In the genomic region with DNA sequence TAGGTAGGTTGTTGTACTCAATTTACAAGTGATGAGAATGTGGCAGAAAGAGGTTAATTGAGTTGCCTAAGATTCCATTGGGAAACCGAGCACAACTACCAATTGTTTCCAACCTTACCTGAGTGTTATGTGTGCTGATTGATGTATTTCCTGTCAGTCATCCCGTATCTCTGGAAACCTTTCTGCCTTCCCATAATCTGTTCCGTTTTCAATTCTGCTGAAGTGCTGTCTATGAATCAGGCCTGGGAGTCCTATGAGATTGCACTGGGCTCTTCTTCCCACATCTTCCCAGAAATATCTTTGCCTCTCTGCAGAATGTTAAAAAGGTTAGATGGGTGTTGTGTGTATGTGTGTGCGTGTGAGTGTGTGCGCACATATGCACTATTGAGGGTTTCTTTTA, we compare ENCODE assay signal across 23 cellular contexts.
DNase-seq lines count a peak whose midpoint lies in the region; ATAC-seq, FAIRE-seq and TF ChIP-seq lines count a peak whose summit lies in the region.
"Had no signal": no experiment of that assay in that cellular context is flagged by ENCODE, and none has a peak within 500 bp of the region (broad histone marks: within the 10 kb centered on the region; RNA-seq: fewer than 3 reads in every experiment).

No MANE protein-coding gene starts in this region.

- no peaks in the 10 kb centered on the region for H3K4me1 ChIP-seq in H9 (ENCODE audit: insufficient read depth, low read length)
- no peaks in the 10 kb centered on the region for H3K4me1 ChIP-seq in K562 (replicated peaks in 1 of 2; ENCODE audit: control insufficient read depth in 2 of 2, insufficient read depth in 2 of 2, low read length in 2 of 2)

- H2BK120ac ChIP-seq in H9 (ENCODE audit: low read depth, low read length, poor library complexity, severe bottlenecking) = no peak overlapping the region

- H3K9ac ChIP-seq in H9 (ENCODE audit: extremely low read depth, insufficient read length, low read length) (no peak overlapping the region), K562 (ENCODE audit: insufficient read depth in 1 of 2, low read depth in 2 of 2, low read length in 2 of 2) (no peak overlapping the region)
- H3K9ac ChIP-seq: BLaER1, GM23248 had no signal

- CTCF ChIA-PET in K562 (lab: Yijun Ruan, JAX; ENCODE audit: low intra/inter-chr PET ratio) = no interaction called here
- CTCF ChIA-PET in CD4-positive, alpha-beta T cell (lab: Charles Lee) = no interaction called here

- H3K4me3 ChIP-seq in K562 = no peak overlapping the region
- H3K4me3 ChIP-seq: BLaER1, GM12878, GM23248 had no signal

- H4K91ac ChIP-seq in H9 (ENCODE audit: insufficient read length, low read depth, low read length) = no peak overlapping the region

- POLR2A ChIA-PET in K562 (lab: Yijun Ruan, JAX) = no interaction called here
- POLR2A ChIA-PET in CD4-positive, alpha-beta T cell (lab: Charles Lee) = interaction anchor here (0.6 kb wide), 1 partner anchor 1052 kb away, joined by 3 read pairs; no protein-coding TSS in a partner anchor

- H2BK15ac ChIP-seq in H9 (ENCODE audit: low read depth, low read length) = no peak overlapping the region

- no peak for FAIRE-seq in K562 (lab: Jason Lieb, UNC)
- FAIRE-seq: A204.1, D721Med, GM12878, H1 had no signal

- no peak overlapping the region for H3K4ac ChIP-seq in H9 (ENCODE audit: low read depth, low read length)

- no peak overlapping the region for H4K5ac ChIP-seq in H9 (ENCODE audit: insufficient read length, low read depth, low read length)

- H4K20me1 ChIP-seq in H9 (ENCODE audit: control insufficient read depth, insufficient read depth, insufficient read length) (no peaks in the 10 kb centered on the region), K562 (replicated peaks; ENCODE audit: control insufficient read depth, insufficient read depth, low read length) (no peaks in the 10 kb centered on the region)
- H4K20me1 ChIP-seq: BLaER1 had no signal

- no peak overlapping the region for H2AK5ac ChIP-seq in H9 (ENCODE audit: insufficient read length, low read length)

- no peak overlapping the region for H3K14ac ChIP-seq in H9 (ENCODE audit: insufficient read depth, low read length)

- H3K56ac ChIP-seq in H9 (ENCODE audit: insufficient read length, low read depth, low read length) = no peak overlapping the region

- H3K9me3 Mint-ChIP-seq in H9 (no peaks in the 10 kb centered on the region), nephron progenitor cell (no peaks in the 10 kb centered on the region)
- no peaks in the 10 kb centered on the region for H3K9me3 Mint-ChIP-seq in CD4-positive, alpha-beta T cell

- H4K8ac ChIP-seq in H9 (replicated peaks; ENCODE audit: insufficient read length, low read depth, low read length) = peak overlapping the region; percentile 67

- H3K4me3 Mint-ChIP-seq in H9 (no peak overlapping the region), nephron progenitor cell (no peak overlapping the region)
- no peak overlapping the region for H3K4me3 Mint-ChIP-seq in CD4-positive, alpha-beta T cell
- H3K4me3 Mint-ChIP-seq: B cell; CD4-positive, CD25-positive, alpha-beta regulatory T cell; CD8-positive, alpha-beta memory T cell had no signal

- no peaks in the 10 kb centered on the region for H3K23me2 ChIP-seq in H9 (ENCODE audit: insufficient read length, low read depth, low read length, poor library complexity, severe bottlenecking)

- H2BK5ac ChIP-seq in H9 (ENCODE audit: insufficient read length, low read length) = peak overlapping the region; percentile 53

- H3K36me3 Mint-ChIP-seq in H9 (ENCODE audit: insufficient read depth in 1 of 3, low read depth in 3 of 3) (peaks cover 24 to 26% (median 24%) of the 10 kb centered on the region in 3 experiments; a peak in 6 of 7 replicates), nephron progenitor cell (ENCODE audit: low read depth) (peaks cover 20% of the 10 kb centered on the region)
- H3K36me3 Mint-ChIP-seq in CD4-positive, alpha-beta T cell (ENCODE audit: low read depth) = no peaks in the 10 kb centered on the region
- H3K36me3 Mint-ChIP-seq: CD4-positive, CD25-positive, alpha-beta regulatory T cell; CD8-positive, alpha-beta memory T cell had no signal

- H2BK20ac ChIP-seq in H9 (ENCODE audit: low read depth, low read length, poor library complexity, severe bottlenecking) = no peak overlapping the region

- H3K4me2 ChIP-seq in H9 (ENCODE audit: insufficient read depth, insufficient read length, low read length) = no peak overlapping the region
- H3K4me2 ChIP-seq in K562 (ENCODE audit: insufficient read depth, low read length) = no peak overlapping the region
- H3K4me2 ChIP-seq: BLaER1 had no signal

- no peak overlapping the region for H2AFZ ChIP-seq in H9 (ENCODE audit: low read length)
- no peak overlapping the region for H2AFZ ChIP-seq in K562 (ENCODE audit: low read depth, low read length)
- H2AFZ ChIP-seq: GM23248 had no signal

- H3T11ph ChIP-seq in H9 (ENCODE audit: low read length) = no peak overlapping the region

- no peak for DNase-seq in H9
- DNase-seq in K562 (ENCODE audit: extremely low read depth in 1 of 4, low spot score in 3 of 4) = no peak
- DNase-seq in nephron progenitor cell = no peak
- DNase-seq in GM13976 (ENCODE audit: low spot score) = no peak
- DNase-seq in CD4-positive, alpha-beta T cell = no peak
- DNase-seq: CD4-positive, CD25-positive, alpha-beta regulatory T cell; CD8-positive, alpha-beta memory T cell; DMS 273 treated with DMSO at 0.1 percent for 48 hours; DMS79; EL; GDM1; GM23248; H7 had no signal

- in situ Hi-C loops in K562 (cut with MboI) = no loop called here
- in situ Hi-C loops in GM13976 (cut with MboI; ENCODE audit: low sequenced_read_pairs, unreplicated experiment) = no loop called here

- no peak overlapping the region for H3K23ac ChIP-seq in H9 (ENCODE audit: insufficient read length, low read depth, low read length)

- H3K4me1 Mint-ChIP-seq in H9 (peaks cover 20 to 28% of the 10 kb centered on the region in 2 experiments), nephron progenitor cell (no peaks in the 10 kb centered on the region)
- H3K4me1 Mint-ChIP-seq in CD4-positive, alpha-beta T cell (ENCODE audit: low read depth) = no peaks in the 10 kb centered on the region
- H3K4me1 Mint-ChIP-seq: CD8-positive, alpha-beta memory T cell had no signal

- no peaks in the 10 kb centered on the region for H3K79me1 ChIP-seq in H9 (ENCODE audit: insufficient read depth, low read depth, low read length, poor library complexity, severe bottlenecking)

- no peak overlapping the region for H2BK12ac ChIP-seq in H9 (ENCODE audit: insufficient read length, low read depth, low read length)

- WGBS in H9 (ENCODE audit: extremely low coverage, insufficient read length, low lambda C conversion rate) = no CpG with 5 or more reads among the region's 5 CpGs
- WGBS in K562 (ENCODE audit: insufficient coverage, low coverage, missing lambda C conversion rate) = 1% methylated on average over 5 of the region's 5 CpGs

- H3K18ac ChIP-seq in H9 (ENCODE audit: insufficient read length, low read depth, low read length) = no peak overlapping the region

- intact Hi-C loops in K562 (cut with micrococcal nuclease) = no loop called here
- intact Hi-C loops in CD4-positive, alpha-beta T cell (cut with DNase I, micrococcal nuclease) = no loop called here

- no TSS peak for BruUV-seq in K562 (replicated peaks; lab: Mats Ljungman, UMichigan)

- no peak for TF ChIP-seq RAD21 in K562 (CRISPR knock-in tag; conservative IDR thresholded peaks at IDR 0.05 in 1 of 2, IDR thresholded peaks at IDR 0.05 in 1 of 2)

- H3K27me3 Mint-ChIP-seq in H9 (ENCODE audit: low read depth) (no peaks in the 10 kb centered on the region), nephron progenitor cell (ENCODE audit: low read depth, poor library complexity) (no peaks in the 10 kb centered on the region)
- peaks cover 13% of the 10 kb centered on the region for H3K27me3 Mint-ChIP-seq in CD4-positive, alpha-beta T cell

- H3K79me2 ChIP-seq in H9 (ENCODE audit: insufficient read depth, low read length) (no peaks in the 10 kb centered on the region), K562 (ENCODE audit: control insufficient read depth, insufficient read depth, low read length) (no peaks in the 10 kb centered on the region)

- no peaks in the 10 kb centered on the region for H3K36me3 ChIP-seq in K562 (ENCODE audit: control insufficient read depth, insufficient read depth, low read length)
- H3K36me3 ChIP-seq: BLaER1 had no signal

- no peak for TF ChIP-seq CTCF in H9 (conservative IDR thresholded peaks at IDR 0.05)
- TF ChIP-seq CTCF in K562 (IDR thresholded peaks at IDR 0.05 in 2 of 3, conservative IDR thresholded peaks at IDR 0.05 in 1 of 3; ENCODE audit: insufficient read depth in 2 of 3, low read depth in 1 of 3, low read length in 3 of 3) = no peak
- no peak for TF ChIP-seq CTCF in nephron progenitor cell (IDR thresholded peaks at IDR 0.05)
- no peak for TF ChIP-seq CTCF in GM13976 (IDR thresholded peaks at IDR 0.05; ENCODE audit: borderline replicate concordance, control extremely low read depth, extremely low read depth, insufficient read depth, missing control alignments)
- TF ChIP-seq CTCF in CD4-positive, alpha-beta T cell (IDR thresholded peaks at IDR 0.05) = no peak

- ATAC-seq in K562 (no peak), HG03135 (IDR thresholded peaks at IDR 0.05; ENCODE audit: unreplicated experiment) (no peak)
- ATAC-seq in CD4-positive, alpha-beta T cell (ENCODE audit: poor library complexity) = no peak
- ATAC-seq: GM12878, HCT116 had no signal

- H3K27ac ChIP-seq in H9 (ENCODE audit: insufficient read length, low read depth, low read length) (no peak overlapping the region), K562 (ENCODE audit: extremely low read depth, low read depth, low read length) (no peak overlapping the region)
- no peak overlapping the region for H3K27ac ChIP-seq in CD4-positive, alpha-beta T cell (ENCODE audit: low read depth, low read length)
- H3K27ac ChIP-seq: 22Rv1, BLaER1, C4-2B, GM23248 had no signal

- no peaks in the 10 kb centered on the region for H3K9me3 ChIP-seq in H9 (ENCODE audit: control insufficient read depth, low read depth, low read length)
- no peaks in the 10 kb centered on the region for H3K9me3 ChIP-seq in K562 (replicated peaks; ENCODE audit: control insufficient read depth, insufficient read depth, low read depth, low read length)
- no peaks in the 10 kb centered on the region for H3K9me3 ChIP-seq in CD4-positive, alpha-beta T cell (ENCODE audit: control insufficient read depth, low read length)
- H3K9me3 ChIP-seq: BLaER1 had no signal

- H3K27me3 ChIP-seq in H9 (ENCODE audit: insufficient read depth, low read length) (no peaks in the 10 kb centered on the region), K562 (ENCODE audit: control insufficient read depth in 2 of 2, insufficient read depth in 2 of 2, low read length in 2 of 2) (peaks cover 7 to 11% of the 10 kb centered on the region in 2 experiments; a peak in 4 of 5 replicates)
- peaks cover 9% of the 10 kb centered on the region for H3K27me3 ChIP-seq in CD4-positive, alpha-beta T cell (ENCODE audit: control insufficient read depth, insufficient read depth, low read length)
- H3K27me3 ChIP-seq: BLaER1 had no signal

- TF ChIP-seq EP300 in K562 (IDR thresholded peaks at IDR 0.05; ENCODE audit: low read length) = no peak

- no peak overlapping the region for H3K27ac Mint-ChIP-seq in H9
- peak overlapping the region; percentile 29 for H3K27ac Mint-ChIP-seq in nephron progenitor cell
- no peak overlapping the region for H3K27ac Mint-ChIP-seq in CD4-positive, alpha-beta T cell
- H3K27ac Mint-ChIP-seq: B cell; CD4-positive, CD25-positive, alpha-beta regulatory T cell; CD8-positive, alpha-beta memory T cell had no signal

- TF ChIP-seq POLR2A in K562 (conservative IDR thresholded peaks at IDR 0.05) = no peak

- no peaks in the 10 kb centered on the region for H3K9me1 ChIP-seq in K562 (ENCODE audit: control insufficient read depth, insufficient read depth, low read length)
